1 cellular context compared by ENCODE assay signal in genomic region chr15:27576576-27576975, GRCh38.
A peak's percentile ranks its signal among the peaks of the same experiment; 100 is the strongest.
TF ChIP-seq lines count a peak whose summit lies in the region.

No MANE protein-coding gene starts in this region.

TF ChIP-seq in HepG2, 621 proteins besides CTCF, POLR2A, EP300 and RAD21 (continued from another document):
- TF ChIP-seq ATF4 (CRISPR knock-in tag; IDR thresholded peaks at IDR 0.05): no peak
- 0 out of 2 replicates have a peak, but pooled peaks have one; percentile 19 for TF ChIP-seq ZFX (CRISPR knock-in tag; IDR thresholded peaks at IDR 0.05; ENCODE audit: low read depth)
- peak; percentile 69; the same call in 1 of the 2 replicates for TF ChIP-seq AHDC1 (CRISPR knock-in tag; IDR thresholded peaks at IDR 0.05; ENCODE audit: borderline replicate concordance)
- no peak for TF ChIP-seq ZNF720 (CRISPR knock-in tag; IDR thresholded peaks at IDR 0.05)
- no peak for TF ChIP-seq FOXA1 (IDR thresholded peaks at IDR 0.05)
- TF ChIP-seq FOXA1 (CRISPR knock-in tag; IDR thresholded peaks at IDR 0.05): peak; percentile 54
- TF ChIP-seq ZC3H4 (CRISPR knock-in tag; IDR thresholded peaks at IDR 0.05; ENCODE audit: borderline replicate concordance): no peak
- no peak for TF ChIP-seq SRF (IDR thresholded peaks at IDR 0.05; ENCODE audit: low read depth, low read length)
- TF ChIP-seq CREM (IDR thresholded peaks at IDR 0.05): no peak
- no peak for TF ChIP-seq CREM (CRISPR knock-in tag; IDR thresholded peaks at IDR 0.05)
- TF ChIP-seq GABPA (IDR thresholded peaks at IDR 0.05; ENCODE audit: low read depth, low read length): no peak
- peak; percentile 75 for TF ChIP-seq GABPA (CRISPR knock-in tag; IDR thresholded peaks at IDR 0.05; ENCODE audit: low read depth)
- peak; percentile 16; the same call in 1 of the 2 replicates for TF ChIP-seq ZNF644 (CRISPR knock-in tag; IDR thresholded peaks at IDR 0.05; ENCODE audit: low read depth)
- no peak for TF ChIP-seq SOX13 (IDR thresholded peaks at IDR 0.05)
- TF ChIP-seq SOX13 (CRISPR knock-in tag; conservative IDR thresholded peaks at IDR 0.05 in 1 of 2, IDR thresholded peaks at IDR 0.05 in 1 of 2): peak in 1 of 2 experiments; percentile 44; a peak in 1 of 4 replicates
- TF ChIP-seq DMAP1 (CRISPR knock-in tag; IDR thresholded peaks at IDR 0.05): no peak
- TF ChIP-seq FOXA3 (CRISPR knock-in tag; IDR thresholded peaks at IDR 0.05): peak; percentile 81
- TF ChIP-seq RBM39 (IDR thresholded peaks at IDR 0.05; ENCODE audit: low read depth, low read length, poor library complexity, severe bottlenecking): no peak
- TF ChIP-seq PAXIP1 (CRISPR knock-in tag; conservative IDR thresholded peaks at IDR 0.05): peak; percentile 75
- no peak for TF ChIP-seq NFAT5 (CRISPR knock-in tag; IDR thresholded peaks at IDR 0.05)
- peak; percentile 16; the same call in 1 of the 2 replicates for TF ChIP-seq HOMEZ (CRISPR knock-in tag; IDR thresholded peaks at IDR 0.05; ENCODE audit: low read depth)
- peak; percentile 64 for TF ChIP-seq FOXP4 (CRISPR knock-in tag; IDR thresholded peaks at IDR 0.05)
- no peak for TF ChIP-seq KDM2A (CRISPR knock-in tag; IDR thresholded peaks at IDR 0.05; ENCODE audit: borderline replicate concordance, low read depth)
- TF ChIP-seq ZNF33B (CRISPR knock-in tag; IDR thresholded peaks at IDR 0.05): no peak
- TF ChIP-seq NR2F6 (IDR thresholded peaks at IDR 0.05): 0 out of 2 replicates have a peak, but pooled peaks have one; percentile 18
- no peak for TF ChIP-seq NR2F6 (CRISPR knock-in tag; IDR thresholded peaks at IDR 0.05)
- peak; percentile 43; the same call in 1 of the 2 replicates for TF ChIP-seq HNF4A (CRISPR knock-in tag; IDR thresholded peaks at IDR 0.05)
- peak; percentile 91 for TF ChIP-seq MIXL1 (CRISPR knock-in tag; IDR thresholded peaks at IDR 0.05)
- peak; percentile 49; the same call in 1 of the 2 replicates for TF ChIP-seq SOX5 (CRISPR knock-in tag; IDR thresholded peaks at IDR 0.05; ENCODE audit: borderline replicate concordance)
TF ChIP-seq in HepG2: peak in this region for 18.
